Comparison of ENCODE assay signal across 14 cellular contexts in genomic region chr1:243728192-243728570, GRCh38.
DNase-seq lines count a peak whose midpoint lies in the region; ATAC-seq lines count a peak whose summit lies in the region.
"Had no signal": no experiment of that assay in that cellular context is flagged by ENCODE, and none has a peak within 500 bp of the region (broad histone marks: within the 10 kb centered on the region; RNA-seq: fewer than 3 reads in every experiment).

No MANE protein-coding gene starts in this region.

- DNase-seq in NCI-H2196 treated with DMSO at 0.1 percent for 48 hours (lab: John Stamatoyannopoulos, UW; ENCODE audit: unreplicated experiment) = no peak
- DNase-seq in hippocampal formation (lab: John Stamatoyannopoulos, UW) = no peak
- DNase-seq in NCI-H526 (lab: John Stamatoyannopoulos, UW) = no peak
- no peak for DNase-seq in T-cell
- DNase-seq: colonic mucosa; NCI-H1417 treated with DMSO at 0.1 percent for 48 hours; NCI-H69; stimulated activated naive CD4-positive, alpha-beta T cell had no signal

- peaks cover 8% of the 10 kb centered on the region for H3K9me3 Mint-ChIP-seq in dendritic cell treated with granulocyte-macrophage colony-stimulating factor and Interleukin-4, amounts not matched to agents 40 ng/mL and 50 ng/mL, for 4 days
- H3K9me3 Mint-ChIP-seq in T-cell = no peaks in the 10 kb centered on the region

- CTCF ChIA-PET in T-cell (lab: Charles Lee) = no interaction called here

- peak overlapping the region; percentile 88 for H3K27ac Mint-ChIP-seq in dendritic cell treated with granulocyte-macrophage colony-stimulating factor and Interleukin-4, amounts not matched to agents 40 ng/mL and 50 ng/mL, for 4 days
- H3K27ac Mint-ChIP-seq in T-cell = no peak overlapping the region
- H3K27ac Mint-ChIP-seq: progenitor cell of endocrine pancreas had no signal

- peak overlapping the region; percentile 35 for H3K4me3 Mint-ChIP-seq in dendritic cell treated with granulocyte-macrophage colony-stimulating factor and Interleukin-4, amounts not matched to agents 40 ng/mL and 50 ng/mL, for 4 days
- H3K4me3 Mint-ChIP-seq in T-cell = no peak overlapping the region

- H3K4me1 Mint-ChIP-seq in dendritic cell treated with granulocyte-macrophage colony-stimulating factor and Interleukin-4, amounts not matched to agents 40 ng/mL and 50 ng/mL, for 4 days (ENCODE audit: low read depth) = peaks cover 78% of the 10 kb centered on the region
- peaks cover 64 to 69% (median 65%) of the 10 kb centered on the region in 3 donors for H3K4me1 Mint-ChIP-seq in T-cell

- intact Hi-C loops in dendritic cell treated with granulocyte-macrophage colony-stimulating factor and Interleukin-4, amounts not matched to agents 40 ng/mL and 50 ng/mL, for 4 days (cut with micrococcal nuclease) = loop anchor here (5.0 kb wide), 1 partner anchor 131 kb away; no protein-coding TSS in a partner anchor

- H3K27me3 Mint-ChIP-seq in dendritic cell treated with granulocyte-macrophage colony-stimulating factor and Interleukin-4, amounts not matched to agents 40 ng/mL and 50 ng/mL, for 4 days = no peaks in the 10 kb centered on the region
- H3K27me3 Mint-ChIP-seq in T-cell = no peaks in the 10 kb centered on the region
- H3K27me3 Mint-ChIP-seq: progenitor cell of endocrine pancreas had no signal

- POLR2A ChIA-PET in T-cell (lab: Charles Lee) = no interaction called here

- peaks cover 16% of the 10 kb centered on the region for H3K36me3 Mint-ChIP-seq in dendritic cell treated with granulocyte-macrophage colony-stimulating factor and Interleukin-4, amounts not matched to agents 40 ng/mL and 50 ng/mL, for 4 days (ENCODE audit: low read depth)
- H3K36me3 Mint-ChIP-seq in T-cell = peaks cover 34% of the 10 kb centered on the region

- ATAC-seq in GM18499 (IDR thresholded peaks at IDR 0.05; ENCODE audit: insufficient read depth, unreplicated experiment) (peak; percentile 10), GM21381 (IDR thresholded peaks at IDR 0.05; ENCODE audit: unreplicated experiment) (peak; percentile 21), HG03108 (IDR thresholded peaks at IDR 0.05; ENCODE audit: unreplicated experiment) (peak; percentile 15), T-cell (replicated peaks in 1 of 4) (no peak)
- ATAC-seq: HepG2 had no signal

Comparison
In these comparisons a context has a peak if more than half of its experiments do, and no peak if none do; other contexts are left out.
1. ATAC-seq: peak in GM18499 (single experiment), GM21381 (single experiment) and HG03108 (single experiment); none in T-cell (0 of 4).